ENCODE assay signal across 1 cellular context in genomic region chr1:54885237-54885679, GRCh38.
TF ChIP-seq lines count a peak whose summit lies in the region.

No MANE protein-coding gene starts in this region.

TF ChIP-seq in HepG2, 621 proteins besides CTCF, POLR2A, EP300 and RAD21 (continued from another document):
- TF ChIP-seq STAT6 (CRISPR knock-in tag; IDR thresholded peaks at IDR 0.05; ENCODE audit: borderline replicate concordance), result no peak
- peak in 1 of 2 experiments; percentile 5; a peak in 1 of 4 replicates for TF ChIP-seq HMGXB4 (CRISPR knock-in tag; IDR thresholded peaks at IDR 0.05; ENCODE audit: borderline replicate concordance in 1 of 2, low read depth in 1 of 2)
- TF ChIP-seq HHEX (CRISPR knock-in tag; IDR thresholded peaks at IDR 0.05), result no peak
